In the genomic region with DNA sequence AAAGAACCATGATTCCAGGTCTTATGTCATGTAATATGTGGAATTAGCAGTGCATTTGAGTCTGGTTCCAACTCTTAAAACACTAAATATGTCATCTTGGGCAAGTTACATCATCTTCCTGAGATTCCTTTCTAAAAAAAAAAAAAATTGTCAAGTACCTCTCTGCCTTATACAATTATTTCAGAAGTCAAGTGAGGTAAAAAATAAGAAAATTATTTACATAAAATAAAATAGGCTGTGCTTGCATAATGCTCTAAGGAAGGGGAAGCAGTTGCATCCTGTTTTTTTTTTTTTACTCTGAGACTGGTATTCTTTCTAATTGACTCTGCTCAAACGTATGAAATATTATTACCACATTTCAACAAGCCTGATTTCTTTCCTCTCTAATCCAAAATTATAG, we compare ENCODE assay signal across 25 cellular contexts. TPM values are rescaled to one million over a fixed set of nuclear protein-coding genes. Genes with fewer than 3 reads are reported as not detected.
"Had no signal": no experiment of that assay in that cellular context is flagged by ENCODE, and none has a peak within 500 bp of the region (broad histone marks: within the 10 kb centered on the region; RNA-seq: fewer than 3 reads in every experiment).

No MANE protein-coding gene starts in this region.

- ATAC-seq: activated CD8-positive, alpha-beta memory T cell treated with anti-CD3 and anti-CD28 coated beads, Interleukin-2, amount 10 ng/mL, durations not matched to agents 7 days and 5 days; activated CD8-positive, alpha-beta T cell treated with anti-CD3 and anti-CD28 coated beads for 36 hours; activated naive CD8-positive, alpha-beta T cell treated with anti-CD3 and anti-CD28 coated beads, Interleukin-2, amount 50 U/mL, for 24 hours; natural killer cell treated with Interleukin-12 subunit alpha and Interleukin-12 subunit beta and Interleukin-15 and Interleukin-18, amount 100 ng/mL, for 72 hours; stimulated activated naive CD8-positive, alpha-beta T cell treated with anti-CD3 and anti-CD28 coated beads, Interleukin-15, Interleukin-2, amounts not matched to agents 100 U/mL and 50 U/mL, for 24 hours; T-helper 17 cell had no signal

- H3K4me3 ChIP-seq: ovary, prostate gland, right atrium auricular region, upper lobe of left lung had no signal

- H3K27ac ChIP-seq: neutrophil, ovary, prostate gland, right atrium auricular region had no signal

- H3K4me1 ChIP-seq: prostate gland, right atrium auricular region had no signal

- DNase-seq: activated CD4-positive, alpha-beta T cell treated with anti-CD3 and anti-CD28 coated beads for 48 hours; activated CD4-positive, CD25-positive, alpha-beta regulatory T cell; activated CD8-positive, alpha-beta memory T cell treated with anti-CD3 and anti-CD28 coated beads, Interleukin-2, amount 10 ng/mL, durations not matched to agents 7 days and 5 days; activated CD8-positive, alpha-beta T cell treated with anti-CD3 and anti-CD28 coated beads for 36 hours; activated effector memory CD4-positive, alpha-beta T cell treated with anti-CD3 and anti-CD28 coated beads, Interleukin-2, amount 50 U/mL, for 16 hours; activated naive CD4-positive, alpha-beta T cell treated with anti-CD3 and anti-CD28 coated beads, Interleukin-2, amount 10 ng/mL, durations not matched to agents 7 days and 5 days; activated naive CD8-positive, alpha-beta T cell treated with anti-CD3 and anti-CD28 coated beads, Interleukin-2, amount 50 U/mL, for 24 hours; activated T-cell treated with anti-CD3 and anti-CD28 coated beads for 4 hours; cortex of kidney; effector memory CD4-positive, alpha-beta T cell; foreskin melanocyte; glutamatergic neuron; hippocampal formation; kidney glomerular epithelial cell; left ventricle myocardium superior; ovary; stimulated activated CD4-positive, alpha-beta T cell treated with anti-CD3 and anti-CD28 coated beads, Interleukin-12 subunit alpha, Interleukin-12 subunit beta, amount 100 ng/mL, for 4 hours; stimulated activated CD4-positive, alpha-beta T cell treated with anti-CD3 and anti-CD28 coated beads, Interleukin-4, amount 100 ng/mL, for 4 hours; stimulated activated naive CD8-positive, alpha-beta T cell treated with anti-CD3 and anti-CD28 coated beads, Interleukin-15, Interleukin-2, amounts not matched to agents 100 U/mL and 50 U/mL, for 24 hours; T-helper 17 cell had no signal

- H3K36me3 ChIP-seq: neutrophil, ovary, prostate gland, right atrium auricular region, upper lobe of left lung had no signal

- H3K9me3 ChIP-seq: neutrophil, prostate gland, right atrium auricular region had no signal

- H3K27me3 ChIP-seq: neutrophil, ovary, right atrium auricular region, upper lobe of left lung had no signal

RNA-seq across cellular contexts. Expression of a gene that starts 55.1 kb away (rescaled TPM):
- total RNA-seq: T-helper 17 cell had no signal
